In the genomic region with DNA sequence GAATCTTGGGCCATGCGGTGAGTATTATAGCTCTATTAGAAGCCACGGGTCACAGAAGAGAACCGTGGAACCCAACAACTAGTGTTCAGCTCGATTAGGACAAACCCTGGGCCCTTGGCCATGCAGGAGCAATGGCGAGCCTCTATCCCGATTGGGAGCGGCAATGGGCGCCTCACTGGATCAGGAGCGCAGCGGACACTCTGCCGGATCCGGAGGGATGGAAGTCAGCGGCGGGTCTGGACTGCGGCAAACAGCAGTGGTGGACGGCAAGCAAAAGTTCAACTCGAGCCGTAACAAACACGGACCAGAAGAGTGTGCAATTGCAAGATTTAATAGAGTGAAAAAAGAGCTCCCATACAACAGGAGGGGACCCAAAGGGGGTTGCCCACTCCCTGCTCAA, we compare ENCODE assay signal across 8 cellular contexts.
"Had no signal": no experiment of that assay in that cellular context is flagged by ENCODE, and none has a peak within 500 bp of the region (broad histone marks: within the 10 kb centered on the region; RNA-seq: fewer than 3 reads in every experiment).

No MANE protein-coding gene starts in this region.

- DNase-seq: GM23248, GOT3, H7, H9, HCEC 1CT, HFFc6 had no signal

- H2AFZ ChIP-seq: GM23248, GM23338 had no signal

- H3K4me2 ChIP-seq: GM23338 had no signal

- H3K27ac ChIP-seq: GM23248 had no signal

- H3K4me1 ChIP-seq: HAP-1 had no signal

- H3K9me3 ChIP-seq: HAP-1 had no signal

- H3K36me3 ChIP-seq: HAP-1 had no signal

- H3K9ac ChIP-seq: GM23248 had no signal

- H3K4me3 ChIP-seq: GM23248, GM23338, HAP-1 had no signal
